1 cellular context compared by ENCODE assay signal in the genomic region with DNA sequence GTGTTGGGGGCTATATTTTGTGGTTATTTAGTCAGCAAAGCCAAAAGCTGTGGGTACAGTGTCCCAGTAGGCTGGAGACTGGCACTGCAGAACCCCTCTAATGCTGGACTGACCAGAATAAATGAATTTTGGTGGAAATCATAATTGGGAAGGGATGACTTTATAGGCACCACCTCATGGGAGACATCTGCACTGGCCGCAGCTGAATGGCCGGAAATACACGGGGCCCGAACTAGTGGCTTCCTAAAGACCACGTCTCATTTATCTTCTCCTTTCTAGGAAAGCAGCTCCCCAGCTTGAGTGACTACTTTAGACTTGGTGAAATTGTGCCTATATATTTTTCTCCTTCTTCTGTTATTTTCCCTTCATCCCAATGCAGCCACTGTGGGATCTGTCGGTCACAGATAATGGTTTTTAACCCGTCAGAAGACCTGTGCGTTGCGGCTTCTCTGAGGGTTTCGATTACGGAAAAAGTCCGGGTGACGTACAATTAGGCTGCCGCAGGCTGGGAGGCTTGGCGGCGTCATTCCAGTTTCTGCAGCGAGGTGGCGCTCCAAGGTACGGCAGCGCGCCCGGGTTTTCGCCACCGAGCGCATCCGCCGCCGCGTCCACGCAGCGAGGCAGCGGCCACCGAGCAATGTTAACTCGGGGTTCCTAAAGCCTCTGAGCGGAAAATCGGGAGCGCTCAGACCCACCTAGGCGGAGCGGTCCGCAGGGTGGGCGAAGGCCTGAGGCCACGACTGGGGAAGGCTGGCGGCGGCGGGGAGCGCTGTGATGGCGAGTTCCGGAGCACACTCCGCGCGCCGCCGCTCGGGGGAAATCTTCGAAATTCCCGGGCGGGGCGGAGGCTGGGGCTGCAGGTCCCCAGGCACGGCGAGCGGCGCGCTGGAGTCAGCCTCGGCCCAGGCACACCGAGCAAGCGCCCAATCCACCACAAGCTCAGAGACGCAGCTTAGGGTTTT.
A peak's percentile ranks its signal among the peaks of the same experiment; 100 is the strongest.
TF ChIP-seq lines count a peak whose summit lies in the region.

No MANE protein-coding gene starts in this region.

TF ChIP-seq in K562, 482 proteins besides CTCF, POLR2A, EP300 and RAD21 (continued from another document and continues in another):
- TF ChIP-seq, protein P1, sequence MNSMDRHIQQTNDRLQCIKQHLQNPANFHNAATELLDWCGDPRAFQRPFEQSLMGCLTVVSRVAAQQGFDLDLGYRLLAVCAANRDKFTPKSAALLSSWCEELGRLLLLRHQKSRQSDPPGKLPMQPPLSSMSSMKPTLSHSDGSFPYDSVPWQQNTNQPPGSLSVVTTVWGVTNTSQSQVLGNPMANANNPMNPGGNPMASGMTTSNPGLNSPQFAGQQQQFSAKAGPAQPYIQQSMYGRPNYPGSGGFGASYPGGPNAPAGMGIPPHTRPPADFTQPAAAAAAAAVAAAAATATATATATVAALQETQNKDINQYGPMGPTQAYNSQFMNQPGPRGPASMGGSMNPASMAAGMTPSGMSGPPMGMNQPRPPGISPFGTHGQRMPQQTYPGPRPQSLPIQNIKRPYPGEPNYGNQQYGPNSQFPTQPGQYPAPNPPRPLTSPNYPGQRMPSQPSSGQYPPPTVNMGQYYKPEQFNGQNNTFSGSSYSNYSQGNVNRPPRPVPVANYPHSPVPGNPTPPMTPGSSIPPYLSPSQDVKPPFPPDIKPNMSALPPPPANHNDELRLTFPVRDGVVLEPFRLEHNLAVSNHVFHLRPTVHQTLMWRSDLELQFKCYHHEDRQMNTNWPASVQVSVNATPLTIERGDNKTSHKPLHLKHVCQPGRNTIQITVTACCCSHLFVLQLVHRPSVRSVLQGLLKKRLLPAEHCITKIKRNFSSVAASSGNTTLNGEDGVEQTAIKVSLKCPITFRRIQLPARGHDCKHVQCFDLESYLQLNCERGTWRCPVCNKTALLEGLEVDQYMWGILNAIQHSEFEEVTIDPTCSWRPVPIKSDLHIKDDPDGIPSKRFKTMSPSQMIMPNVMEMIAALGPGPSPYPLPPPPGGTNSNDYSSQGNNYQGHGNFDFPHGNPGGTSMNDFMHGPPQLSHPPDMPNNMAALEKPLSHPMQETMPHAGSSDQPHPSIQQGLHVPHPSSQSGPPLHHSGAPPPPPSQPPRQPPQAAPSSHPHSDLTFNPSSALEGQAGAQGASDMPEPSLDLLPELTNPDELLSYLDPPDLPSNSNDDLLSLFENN (IDR thresholded peaks at IDR 0.05; ENCODE audit: low read depth in 2 of 2, low read length in 2 of 2), result peak in 1 of 2 experiments; percentile 32; a peak in 1 of 4 replicates
- TF ChIP-seq NUFIP1 (IDR thresholded peaks at IDR 0.05; ENCODE audit: partially characterized antibody) (no peak), FOXJ2 (tag; IDR thresholded peaks at IDR 0.05) (no peak), BRF1 (IDR thresholded peaks at IDR 0.05; ENCODE audit: borderline replicate concordance, extremely low read depth, insufficient read length) (no peak), NFXL1 (CRISPR knock-in tag; IDR thresholded peaks at IDR 0.05) (no peak), ETV5 (CRISPR knock-in tag; IDR thresholded peaks at IDR 0.05; ENCODE audit: low read depth) (peak; percentile 57; the same call in 1 of the 2 replicates), ZNF217 (CRISPR knock-in tag; IDR thresholded peaks at IDR 0.05) (no peak), SMARCA5 (IDR thresholded peaks at IDR 0.05) (no peak), CBFA2T3 (IDR thresholded peaks at IDR 0.05) (peak; percentile 57), GTF2E2 (tag; IDR thresholded peaks at IDR 0.05) (no peak), TGIF2 (CRISPR knock-in tag; IDR thresholded peaks at IDR 0.05) (no peak), MYBL2 (IDR thresholded peaks at IDR 0.05; ENCODE audit: low read depth) (no peak), MYBL2 (CRISPR knock-in tag; IDR thresholded peaks at IDR 0.05; ENCODE audit: borderline replicate concordance) (no peak), SNRNP70 (optimal IDR thresholded peaks at IDR 0.05; ENCODE audit: low read depth, low read length) (no peak), SRF (CRISPR knock-in tag; IDR thresholded peaks at IDR 0.05) (peak in 1 of 2 experiments; percentile 64; a peak in 2 of 4 replicates), CREBBP (IDR thresholded peaks at IDR 0.05; ENCODE audit: low read depth, low read length) (no peak), RUNX1 (IDR thresholded peaks at IDR 0.05; ENCODE audit: low read depth) (no peak), PML (IDR thresholded peaks at IDR 0.05; ENCODE audit: low read length) (no peak; the same call in 1 of the 2 replicates), ZNF239 (CRISPR knock-in tag; IDR thresholded peaks at IDR 0.05) (no peak), MCM2 (IDR thresholded peaks at IDR 0.05; ENCODE audit: low read depth) (no peak), ZFPM2 (CRISPR knock-in tag; IDR thresholded peaks at IDR 0.05) (no peak), ZBTB8A (IDR thresholded peaks at IDR 0.05; ENCODE audit: partially characterized antibody) (no peak), COPS2 (conservative IDR thresholded peaks at IDR 0.05) (no peak), L3MBTL2 (IDR thresholded peaks at IDR 0.05) (peak; percentile 77), BCOR (IDR thresholded peaks at IDR 0.05) (peak; percentile 75), KDM1A (IDR thresholded peaks at IDR 0.05) (peak in 1 of 2 experiments; percentile 6; a peak in 1 of 4 replicates), BMI1 (IDR thresholded peaks at IDR 0.05; ENCODE audit: low read length) (no peak), TAL1 (IDR thresholded peaks at IDR 0.05) (peak; percentile 35; the same call in 1 of the 2 replicates), TAF1 (IDR thresholded peaks at IDR 0.05; ENCODE audit: control insufficient read depth, extremely low read depth, insufficient read depth, low read length, severe bottlenecking) (peak; percentile 24), PHB (CRISPR knock-in tag; IDR thresholded peaks at IDR 0.05) (no peak), GTF2A2 (tag; IDR thresholded peaks at IDR 0.05) (no peak), NFRKB (IDR thresholded peaks at IDR 0.05; ENCODE audit: low read depth) (0 out of 2 replicates have a peak, but pooled peaks have one; percentile 32), KLF10 (CRISPR knock-in tag; IDR thresholded peaks at IDR 0.05) (no peak), ZNF699 (CRISPR knock-in tag; IDR thresholded peaks at IDR 0.05; ENCODE audit: insufficient replicate concordance) (no peak), SMARCE1 (IDR thresholded peaks at IDR 0.05) (peak; percentile 68; the same call in 1 of the 2 replicates), EWSR1 (IDR thresholded peaks at IDR 0.05; ENCODE audit: borderline replicate concordance, low read depth, partially characterized antibody) (no peak), PCBP2 (IDR thresholded peaks at IDR 0.05; ENCODE audit: low read depth, low read length, poor library complexity, severe bottlenecking) (no peak), MBD2 (IDR thresholded peaks at IDR 0.05; ENCODE audit: borderline replicate concordance, low read depth) (0 out of 2 replicates have a peak, but pooled peaks have one; percentile 28), TBL1XR1 (IDR thresholded peaks at IDR 0.05; ENCODE audit: low read length in 2 of 2) (peak; percentile 65 to 75; a peak in 2 of 4 replicates), STAG1 (CRISPR knock-in tag; IDR thresholded peaks at IDR 0.05; ENCODE audit: borderline replicate concordance) (no peak), ZNF668 (CRISPR knock-in tag; IDR thresholded peaks at IDR 0.05) (no peak), HDAC6 (IDR thresholded peaks at IDR 0.05; ENCODE audit: low read depth, low read length) (no peak), SOX6 (IDR thresholded peaks at IDR 0.05) (peak; percentile 59), HCFC1 (IDR thresholded peaks at IDR 0.05; ENCODE audit: low read depth, low read length) (peak; percentile 48; the same call in 1 of the 2 replicates), MAZ (CRISPR knock-in tag; conservative IDR thresholded peaks at IDR 0.05 in 1 of 2, IDR thresholded peaks at IDR 0.05 in 1 of 2) (peak; percentile 85 to 86)
- TF ChIP-seq, protein P2, sequence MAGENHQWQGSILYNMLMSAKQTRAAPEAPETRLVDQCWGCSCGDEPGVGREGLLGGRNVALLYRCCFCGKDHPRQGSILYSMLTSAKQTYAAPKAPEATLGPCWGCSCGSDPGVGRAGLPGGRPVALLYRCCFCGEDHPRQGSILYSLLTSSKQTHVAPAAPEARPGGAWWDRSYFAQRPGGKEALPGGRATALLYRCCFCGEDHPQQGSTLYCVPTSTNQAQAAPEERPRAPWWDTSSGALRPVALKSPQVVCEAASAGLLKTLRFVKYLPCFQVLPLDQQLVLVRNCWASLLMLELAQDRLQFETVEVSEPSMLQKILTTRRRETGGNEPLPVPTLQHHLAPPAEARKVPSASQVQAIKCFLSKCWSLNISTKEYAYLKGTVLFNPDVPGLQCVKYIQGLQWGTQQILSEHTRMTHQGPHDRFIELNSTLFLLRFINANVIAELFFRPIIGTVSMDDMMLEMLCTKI (IDR thresholded peaks at IDR 0.05; ENCODE audit: partially characterized antibody), result no peak
- TF ChIP-seq, protein P3, sequence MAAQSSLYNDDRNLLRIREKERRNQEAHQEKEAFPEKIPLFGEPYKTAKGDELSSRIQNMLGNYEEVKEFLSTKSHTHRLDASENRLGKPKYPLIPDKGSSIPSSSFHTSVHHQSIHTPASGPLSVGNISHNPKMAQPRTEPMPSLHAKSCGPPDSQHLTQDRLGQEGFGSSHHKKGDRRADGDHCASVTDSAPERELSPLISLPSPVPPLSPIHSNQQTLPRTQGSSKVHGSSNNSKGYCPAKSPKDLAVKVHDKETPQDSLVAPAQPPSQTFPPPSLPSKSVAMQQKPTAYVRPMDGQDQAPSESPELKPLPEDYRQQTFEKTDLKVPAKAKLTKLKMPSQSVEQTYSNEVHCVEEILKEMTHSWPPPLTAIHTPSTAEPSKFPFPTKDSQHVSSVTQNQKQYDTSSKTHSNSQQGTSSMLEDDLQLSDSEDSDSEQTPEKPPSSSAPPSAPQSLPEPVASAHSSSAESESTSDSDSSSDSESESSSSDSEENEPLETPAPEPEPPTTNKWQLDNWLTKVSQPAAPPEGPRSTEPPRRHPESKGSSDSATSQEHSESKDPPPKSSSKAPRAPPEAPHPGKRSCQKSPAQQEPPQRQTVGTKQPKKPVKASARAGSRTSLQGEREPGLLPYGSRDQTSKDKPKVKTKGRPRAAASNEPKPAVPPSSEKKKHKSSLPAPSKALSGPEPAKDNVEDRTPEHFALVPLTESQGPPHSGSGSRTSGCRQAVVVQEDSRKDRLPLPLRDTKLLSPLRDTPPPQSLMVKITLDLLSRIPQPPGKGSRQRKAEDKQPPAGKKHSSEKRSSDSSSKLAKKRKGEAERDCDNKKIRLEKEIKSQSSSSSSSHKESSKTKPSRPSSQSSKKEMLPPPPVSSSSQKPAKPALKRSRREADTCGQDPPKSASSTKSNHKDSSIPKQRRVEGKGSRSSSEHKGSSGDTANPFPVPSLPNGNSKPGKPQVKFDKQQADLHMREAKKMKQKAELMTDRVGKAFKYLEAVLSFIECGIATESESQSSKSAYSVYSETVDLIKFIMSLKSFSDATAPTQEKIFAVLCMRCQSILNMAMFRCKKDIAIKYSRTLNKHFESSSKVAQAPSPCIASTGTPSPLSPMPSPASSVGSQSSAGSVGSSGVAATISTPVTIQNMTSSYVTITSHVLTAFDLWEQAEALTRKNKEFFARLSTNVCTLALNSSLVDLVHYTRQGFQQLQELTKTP (IDR thresholded peaks at IDR 0.05; ENCODE audit: low read depth in 1 of 2, partially characterized antibody in 2 of 2), result peak in 1 of 2 experiments; percentile 62
- TF ChIP-seq, protein P4, sequence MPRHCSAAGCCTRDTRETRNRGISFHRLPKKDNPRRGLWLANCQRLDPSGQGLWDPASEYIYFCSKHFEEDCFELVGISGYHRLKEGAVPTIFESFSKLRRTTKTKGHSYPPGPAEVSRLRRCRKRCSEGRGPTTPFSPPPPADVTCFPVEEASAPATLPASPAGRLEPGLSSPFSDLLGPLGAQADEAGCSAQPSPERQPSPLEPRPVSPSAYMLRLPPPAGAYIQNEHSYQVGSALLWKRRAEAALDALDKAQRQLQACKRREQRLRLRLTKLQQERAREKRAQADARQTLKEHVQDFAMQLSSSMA (CRISPR knock-in tag; IDR thresholded peaks at IDR 0.05), result no peak
- TF ChIP-seq, protein P5, sequence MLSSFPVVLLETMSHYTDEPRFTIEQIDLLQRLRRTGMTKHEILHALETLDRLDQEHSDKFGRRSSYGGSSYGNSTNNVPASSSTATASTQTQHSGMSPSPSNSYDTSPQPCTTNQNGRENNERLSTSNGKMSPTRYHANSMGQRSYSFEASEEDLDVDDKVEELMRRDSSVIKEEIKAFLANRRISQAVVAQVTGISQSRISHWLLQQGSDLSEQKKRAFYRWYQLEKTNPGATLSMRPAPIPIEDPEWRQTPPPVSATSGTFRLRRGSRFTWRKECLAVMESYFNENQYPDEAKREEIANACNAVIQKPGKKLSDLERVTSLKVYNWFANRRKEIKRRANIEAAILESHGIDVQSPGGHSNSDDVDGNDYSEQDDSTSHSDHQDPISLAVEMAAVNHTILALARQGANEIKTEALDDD (IDR thresholded peaks at IDR 0.05), result no peak
- TF ChIP-seq, protein P6, sequence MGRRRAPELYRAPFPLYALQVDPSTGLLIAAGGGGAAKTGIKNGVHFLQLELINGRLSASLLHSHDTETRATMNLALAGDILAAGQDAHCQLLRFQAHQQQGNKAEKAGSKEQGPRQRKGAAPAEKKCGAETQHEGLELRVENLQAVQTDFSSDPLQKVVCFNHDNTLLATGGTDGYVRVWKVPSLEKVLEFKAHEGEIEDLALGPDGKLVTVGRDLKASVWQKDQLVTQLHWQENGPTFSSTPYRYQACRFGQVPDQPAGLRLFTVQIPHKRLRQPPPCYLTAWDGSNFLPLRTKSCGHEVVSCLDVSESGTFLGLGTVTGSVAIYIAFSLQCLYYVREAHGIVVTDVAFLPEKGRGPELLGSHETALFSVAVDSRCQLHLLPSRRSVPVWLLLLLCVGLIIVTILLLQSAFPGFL (CRISPR knock-in tag; IDR thresholded peaks at IDR 0.05), result no peak
- TF ChIP-seq, protein P7, sequence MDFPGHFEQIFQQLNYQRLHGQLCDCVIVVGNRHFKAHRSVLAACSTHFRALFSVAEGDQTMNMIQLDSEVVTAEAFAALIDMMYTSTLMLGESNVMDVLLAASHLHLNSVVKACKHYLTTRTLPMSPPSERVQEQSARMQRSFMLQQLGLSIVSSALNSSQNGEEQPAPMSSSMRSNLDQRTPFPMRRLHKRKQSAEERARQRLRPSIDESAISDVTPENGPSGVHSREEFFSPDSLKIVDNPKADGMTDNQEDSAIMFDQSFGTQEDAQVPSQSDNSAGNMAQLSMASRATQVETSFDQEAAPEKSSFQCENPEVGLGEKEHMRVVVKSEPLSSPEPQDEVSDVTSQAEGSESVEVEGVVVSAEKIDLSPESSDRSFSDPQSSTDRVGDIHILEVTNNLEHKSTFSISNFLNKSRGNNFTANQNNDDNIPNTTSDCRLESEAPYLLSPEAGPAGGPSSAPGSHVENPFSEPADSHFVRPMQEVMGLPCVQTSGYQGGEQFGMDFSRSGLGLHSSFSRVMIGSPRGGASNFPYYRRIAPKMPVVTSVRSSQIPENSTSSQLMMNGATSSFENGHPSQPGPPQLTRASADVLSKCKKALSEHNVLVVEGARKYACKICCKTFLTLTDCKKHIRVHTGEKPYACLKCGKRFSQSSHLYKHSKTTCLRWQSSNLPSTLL (IDR thresholded peaks at IDR 0.05), result no peak
- TF ChIP-seq, protein P8, sequence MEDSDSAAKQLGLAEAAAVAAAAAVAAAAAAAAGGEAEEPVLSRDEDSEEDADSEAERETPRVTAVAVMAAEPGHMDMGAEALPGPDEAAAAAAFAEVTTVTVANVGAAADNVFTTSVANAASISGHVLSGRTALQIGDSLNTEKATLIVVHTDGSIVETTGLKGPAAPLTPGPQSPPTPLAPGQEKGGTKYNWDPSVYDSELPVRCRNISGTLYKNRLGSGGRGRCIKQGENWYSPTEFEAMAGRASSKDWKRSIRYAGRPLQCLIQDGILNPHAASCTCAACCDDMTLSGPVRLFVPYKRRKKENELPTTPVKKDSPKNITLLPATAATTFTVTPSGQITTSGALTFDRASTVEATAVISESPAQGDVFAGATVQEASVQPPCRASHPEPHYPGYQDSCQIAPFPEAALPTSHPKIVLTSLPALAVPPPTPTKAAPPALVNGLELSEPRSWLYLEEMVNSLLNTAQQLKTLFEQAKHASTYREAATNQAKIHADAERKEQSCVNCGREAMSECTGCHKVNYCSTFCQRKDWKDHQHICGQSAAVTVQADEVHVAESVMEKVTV (CRISPR knock-in tag; IDR thresholded peaks at IDR 0.05), result peak; percentile 57
